Comparison of ENCODE assay signal across 1 cellular context in the genomic region with DNA sequence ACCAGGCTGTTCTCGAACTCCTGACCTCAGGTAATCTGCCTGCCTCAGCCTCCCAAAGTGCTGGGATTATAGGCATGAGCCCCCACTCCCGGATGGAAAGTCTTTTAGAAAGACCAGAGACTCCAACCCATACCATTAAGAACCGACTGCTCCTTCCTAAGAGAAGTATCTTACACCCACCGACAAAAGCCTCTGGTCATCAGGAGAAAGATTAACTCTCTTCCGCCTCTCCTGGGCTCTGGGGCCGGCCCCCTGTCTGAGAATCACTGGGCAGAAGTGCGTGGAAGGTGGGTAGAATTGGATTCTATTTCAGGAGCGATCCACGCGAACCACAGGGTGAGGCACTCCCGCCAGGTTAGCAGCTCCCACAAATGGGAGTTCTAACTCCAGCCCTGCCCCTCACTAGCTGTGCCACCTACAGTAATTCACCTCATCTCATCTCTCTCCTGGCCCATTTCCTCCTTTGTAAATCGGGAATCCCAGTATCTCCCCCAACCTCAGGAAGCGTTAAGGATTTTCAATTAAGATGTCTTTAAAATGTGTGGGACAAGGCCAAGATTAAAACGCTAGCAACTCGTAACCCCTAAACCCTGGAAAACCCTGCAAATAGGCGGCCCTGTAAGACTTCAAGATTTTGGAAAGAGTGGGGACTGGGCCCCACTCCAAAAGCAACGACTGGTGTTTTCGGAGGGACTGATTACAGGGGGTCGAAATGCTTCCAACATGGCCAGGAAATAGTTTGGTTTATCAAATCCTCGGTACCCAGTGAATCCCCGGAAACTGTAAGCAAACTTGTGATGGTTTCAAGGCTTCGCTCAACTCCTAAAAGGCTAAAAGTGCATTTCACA.
TF ChIP-seq lines count a peak whose summit lies in the region.

No MANE protein-coding gene starts in this region.

TF ChIP-seq in HCT116, 20 proteins besides CTCF, POLR2A, EP300 and RAD21 (continued from another document):
- TF ChIP-seq ZFX (IDR thresholded peaks at IDR 0.05): no peak
- no peak for TF ChIP-seq EZH2 (IDR thresholded peaks at IDR 0.05)
- TF ChIP-seq FOSL1 (IDR thresholded peaks at IDR 0.05; ENCODE audit: low read depth): no peak
- no peak; the same call in 1 of the 2 replicates for TF ChIP-seq ELF1 (IDR thresholded peaks at IDR 0.05; ENCODE audit: borderline replicate concordance, low read depth)
- no peak for TF ChIP-seq TCF7L2 (IDR thresholded peaks at IDR 0.05; ENCODE audit: borderline replicate concordance, extremely low read depth, insufficient read depth, insufficient read length)
- TF ChIP-seq EGR1 (IDR thresholded peaks at IDR 0.05; ENCODE audit: low read depth): no peak
- TF ChIP-seq, protein P1, sequence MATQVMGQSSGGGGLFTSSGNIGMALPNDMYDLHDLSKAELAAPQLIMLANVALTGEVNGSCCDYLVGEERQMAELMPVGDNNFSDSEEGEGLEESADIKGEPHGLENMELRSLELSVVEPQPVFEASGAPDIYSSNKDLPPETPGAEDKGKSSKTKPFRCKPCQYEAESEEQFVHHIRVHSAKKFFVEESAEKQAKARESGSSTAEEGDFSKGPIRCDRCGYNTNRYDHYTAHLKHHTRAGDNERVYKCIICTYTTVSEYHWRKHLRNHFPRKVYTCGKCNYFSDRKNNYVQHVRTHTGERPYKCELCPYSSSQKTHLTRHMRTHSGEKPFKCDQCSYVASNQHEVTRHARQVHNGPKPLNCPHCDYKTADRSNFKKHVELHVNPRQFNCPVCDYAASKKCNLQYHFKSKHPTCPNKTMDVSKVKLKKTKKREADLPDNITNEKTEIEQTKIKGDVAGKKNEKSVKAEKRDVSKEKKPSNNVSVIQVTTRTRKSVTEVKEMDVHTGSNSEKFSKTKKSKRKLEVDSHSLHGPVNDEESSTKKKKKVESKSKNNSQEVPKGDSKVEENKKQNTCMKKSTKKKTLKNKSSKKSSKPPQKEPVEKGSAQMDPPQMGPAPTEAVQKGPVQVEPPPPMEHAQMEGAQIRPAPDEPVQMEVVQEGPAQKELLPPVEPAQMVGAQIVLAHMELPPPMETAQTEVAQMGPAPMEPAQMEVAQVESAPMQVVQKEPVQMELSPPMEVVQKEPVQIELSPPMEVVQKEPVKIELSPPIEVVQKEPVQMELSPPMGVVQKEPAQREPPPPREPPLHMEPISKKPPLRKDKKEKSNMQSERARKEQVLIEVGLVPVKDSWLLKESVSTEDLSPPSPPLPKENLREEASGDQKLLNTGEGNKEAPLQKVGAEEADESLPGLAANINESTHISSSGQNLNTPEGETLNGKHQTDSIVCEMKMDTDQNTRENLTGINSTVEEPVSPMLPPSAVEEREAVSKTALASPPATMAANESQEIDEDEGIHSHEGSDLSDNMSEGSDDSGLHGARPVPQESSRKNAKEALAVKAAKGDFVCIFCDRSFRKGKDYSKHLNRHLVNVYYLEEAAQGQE (IDR thresholded peaks at IDR 0.05; ENCODE audit: low read depth): no peak
- TF ChIP-seq, protein P2, sequence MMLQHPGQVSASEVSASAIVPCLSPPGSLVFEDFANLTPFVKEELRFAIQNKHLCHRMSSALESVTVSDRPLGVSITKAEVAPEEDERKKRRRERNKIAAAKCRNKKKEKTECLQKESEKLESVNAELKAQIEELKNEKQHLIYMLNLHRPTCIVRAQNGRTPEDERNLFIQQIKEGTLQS (IDR thresholded peaks at IDR 0.05): no peak
- no peak for TF ChIP-seq YY1 (IDR thresholded peaks at IDR 0.05; ENCODE audit: extremely low read depth, insufficient replicate concordance, low read depth, low read length)
- no peak for TF ChIP-seq POLR2AphosphoS5 (IDR thresholded peaks at IDR 0.05; ENCODE audit: low read depth, low read length)
- TF ChIP-seq, protein P3, sequence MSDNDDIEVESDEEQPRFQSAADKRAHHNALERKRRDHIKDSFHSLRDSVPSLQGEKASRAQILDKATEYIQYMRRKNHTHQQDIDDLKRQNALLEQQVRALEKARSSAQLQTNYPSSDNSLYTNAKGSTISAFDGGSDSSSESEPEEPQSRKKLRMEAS (IDR thresholded peaks at IDR 0.05): no peak
- TF ChIP-seq, protein P4, sequence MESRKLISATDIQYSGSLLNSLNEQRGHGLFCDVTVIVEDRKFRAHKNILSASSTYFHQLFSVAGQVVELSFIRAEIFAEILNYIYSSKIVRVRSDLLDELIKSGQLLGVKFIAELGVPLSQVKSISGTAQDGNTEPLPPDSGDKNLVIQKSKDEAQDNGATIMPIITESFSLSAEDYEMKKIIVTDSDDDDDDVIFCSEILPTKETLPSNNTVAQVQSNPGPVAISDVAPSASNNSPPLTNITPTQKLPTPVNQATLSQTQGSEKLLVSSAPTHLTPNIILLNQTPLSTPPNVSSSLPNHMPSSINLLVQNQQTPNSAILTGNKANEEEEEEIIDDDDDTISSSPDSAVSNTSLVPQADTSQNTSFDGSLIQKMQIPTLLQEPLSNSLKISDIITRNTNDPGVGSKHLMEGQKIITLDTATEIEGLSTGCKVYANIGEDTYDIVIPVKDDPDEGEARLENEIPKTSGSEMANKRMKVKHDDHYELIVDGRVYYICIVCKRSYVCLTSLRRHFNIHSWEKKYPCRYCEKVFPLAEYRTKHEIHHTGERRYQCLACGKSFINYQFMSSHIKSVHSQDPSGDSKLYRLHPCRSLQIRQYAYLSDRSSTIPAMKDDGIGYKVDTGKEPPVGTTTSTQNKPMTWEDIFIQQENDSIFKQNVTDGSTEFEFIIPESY (IDR thresholded peaks at IDR 0.05; ENCODE audit: extremely low read depth, insufficient replicate concordance, low read length): no peak
- TF ChIP-seq SP1 (IDR thresholded peaks at IDR 0.05; ENCODE audit: low read depth): no peak
- TF ChIP-seq SIN3A (IDR thresholded peaks at IDR 0.05; ENCODE audit: low read depth): no peak
